ENCODE assay signal across 9 cellular contexts in genomic region chr19:3451451-3451866, GRCh38. TPM values are rescaled to one million over a fixed set of nuclear protein-coding genes. Genes with fewer than 3 reads are reported as not detected.
DNase-seq lines count a peak whose midpoint lies in the region; TF ChIP-seq lines count a peak whose summit lies in the region.
"Had no signal": no experiment of that assay in that cellular context is flagged by ENCODE, and none has a peak within 500 bp of the region (broad histone marks: within the 10 kb centered on the region; RNA-seq: fewer than 3 reads in every experiment).

No MANE protein-coding gene starts in this region.

- WGBS in esophagus, 2 donors = 73 to 75% methylated on average over 10 of the region's 10 CpGs
- WGBS in transverse colon (ENCODE audit: low coverage in 1 of 2), 2 donors = 67 to 92% methylated on average over 3 to 10 of the region's 10 CpGs

- peaks cover 0 to 2% (median 0%) of the 10 kb centered on the region in 4 donors for H3K4me1 ChIP-seq in Peyer's patch
- no peaks in the 10 kb centered on the region for H3K4me1 ChIP-seq in esophagus (ENCODE audit: control insufficient read depth in 2 of 2, insufficient read depth in 2 of 2, low read length in 1 of 2)
- peaks cover 3% of the 10 kb centered on the region for H3K4me1 ChIP-seq in muscle layer of colon (ENCODE audit: insufficient read depth, low read length)
- peaks cover 0 to 6% (median 4%) of the 10 kb centered on the region in 4 donors for H3K4me1 ChIP-seq in transverse colon

- no peaks in the 10 kb centered on the region for H3K9me3 ChIP-seq in Peyer's patch
- H3K9me3 ChIP-seq in esophagus (ENCODE audit: control insufficient read depth in 2 of 2, insufficient read depth in 1 of 2, low read depth in 1 of 2, low read length in 1 of 2) = no peaks in the 10 kb centered on the region
- H3K9me3 ChIP-seq in muscle layer of colon (ENCODE audit: low read length) = no peaks in the 10 kb centered on the region
- no peaks in the 10 kb centered on the region for H3K9me3 ChIP-seq in transverse colon

- intact Hi-C loops in transverse colon (cut with DNase I; ENCODE audit: low total_unique reads) = no loop called here

- peaks cover 0 to 69% (median 0%) of the 10 kb centered on the region in 3 donors for H3K36me3 ChIP-seq in Peyer's patch
- peaks cover 5 to 53% of the 10 kb centered on the region in 2 donors for H3K36me3 ChIP-seq in esophagus (ENCODE audit: control insufficient read depth in 2 of 2, insufficient read depth in 2 of 2, low read length in 1 of 2)
- peaks cover 55% of the 10 kb centered on the region for H3K36me3 ChIP-seq in muscle layer of colon (ENCODE audit: insufficient read depth, low read length)
- H3K36me3 ChIP-seq in transverse colon = peaks cover 0 to 49% (median 7%) of the 10 kb centered on the region in 4 donors

- no peak for TF ChIP-seq EP300 in transverse colon (IDR thresholded peaks at IDR 0.05; ENCODE audit: low read depth)

- no peak overlapping the region for H3K4me3 ChIP-seq in Peyer's patch
- no peak overlapping the region for H3K4me3 ChIP-seq in esophagus (ENCODE audit: low read depth in 1 of 2, low read length in 2 of 2)
- H3K4me3 ChIP-seq in muscle layer of colon (ENCODE audit: low read depth in 1 of 2, low read length in 2 of 2) = no peak overlapping the region
- H3K4me3 ChIP-seq in transverse colon = no peak overlapping the region

- peak overlapping the region in 3 of 4 donors; percentile 27 to 84 (median 59) for H3K27ac ChIP-seq in Peyer's patch
- H3K27ac ChIP-seq in esophagus (ENCODE audit: low read depth in 2 of 2, low read length in 1 of 2) = peak overlapping the region; percentile 43 to 45
- H3K27ac ChIP-seq in muscle layer of colon (ENCODE audit: low read depth, low read length) = peak overlapping the region; percentile 36
- peak overlapping the region; percentile 69 to 83 (median 76) for H3K27ac ChIP-seq in transverse colon

- TF ChIP-seq POLR2A in Peyer's patch (IDR thresholded peaks at IDR 0.05) = no peak
- no peak for TF ChIP-seq POLR2A in transverse colon (IDR thresholded peaks at IDR 0.05)

- H3K9ac ChIP-seq in muscle layer of colon (ENCODE audit: low read length) = no peak overlapping the region

- DNase-seq in Peyer's patch = no peak
- no peak for DNase-seq in transverse colon
- DNase-seq in DMS114 treated with DMSO at 0.1 percent for 48 hours (lab: John Stamatoyannopoulos, UW; ENCODE audit: unreplicated experiment) = no peak
- no peak for DNase-seq in hippocampal formation (lab: John Stamatoyannopoulos, UW)
- DNase-seq in T1000 (lab: John Stamatoyannopoulos, UW) = no peak
- no peak for DNase-seq in NCI-H1436 (lab: John Stamatoyannopoulos, UW)
- DNase-seq: NCI-H1694 had no signal

- in situ Hi-C loops in transverse colon (cut with MboI; ENCODE audit: low pct_ligation_motif_present in 1 of 4, low pct_unique_long_range_greater_than_20kb in 1 of 4, low sequenced_read_pairs in 3 of 4) = no loop called here

- no peak for TF ChIP-seq CTCF in Peyer's patch (IDR thresholded peaks at IDR 0.05)
- no peak for TF ChIP-seq CTCF in transverse colon (IDR thresholded peaks at IDR 0.05)

- H3K27me3 ChIP-seq in Peyer's patch (no peaks in the 10 kb centered on the region), esophagus (ENCODE audit: control insufficient read depth in 1 of 2, insufficient read depth in 2 of 2, low read length in 2 of 2) (no peaks in the 10 kb centered on the region), muscle layer of colon (ENCODE audit: control insufficient read depth in 1 of 2, insufficient read depth in 2 of 2, low read length in 2 of 2) (no peaks in the 10 kb centered on the region), transverse colon (no peaks in the 10 kb centered on the region)

RNA-seq across cellular contexts. Expression of gene SMIM24, which starts 28.9 kb away (rescaled TPM):
- total RNA-seq in Peyer's patch = 1,000 to 10,000 TPM in 1 of 4 donors, 100 to 1,000 TPM in 2, 10 to 100 TPM in 1; 75.9 to 1,153 (median 771) TPM
- under 1 TPM; 0.02 to 0.29 TPM for polyA plus RNA-seq in esophagus
- total RNA-seq in transverse colon = 100 to 1,000 TPM in 1 of 4 donors, 10 to 100 TPM in 3; 18.7 to 100 (median 85.5) TPM

RNA-seq across cellular contexts. Expression of gene SMIM44, which starts 31.8 kb away (rescaled TPM):
- total RNA-seq in Peyer's patch (10 to 100 TPM in 1 of 4 donors, 1 to 10 TPM in 1, not detected in 2; 5.4 to 11.0 TPM), transverse colon (10 to 100 TPM in 1 of 4 donors, 1 to 10 TPM in 1, not detected in 2; 4.1 to 15.3 TPM)
- polyA plus RNA-seq in esophagus = not detected

RNA-seq across cellular contexts. Expression of gene DOHH, which starts 49.0 kb away (rescaled TPM):
- total RNA-seq in Peyer's patch (10 to 100 TPM in 1 of 4 donors, 1 to 10 TPM in 3; 5.6 to 10.2 (median 9.5) TPM), transverse colon (10 to 100 TPM in 2 of 4 donors, 1 to 10 TPM in 2; 7.2 to 13.5 (median 10.8) TPM)
- polyA plus RNA-seq in esophagus = 10 to 100 TPM; 14.9 to 16.7 TPM

RNA-seq across cellular contexts. Expression of gene FZR1, which starts 54.7 kb away (rescaled TPM):
- total RNA-seq in Peyer's patch (10 to 100 TPM; 24.8 to 75.1 (median 38.7) TPM), transverse colon (100 to 1,000 TPM in 1 of 4 donors, 10 to 100 TPM in 3; 29.1 to 107 (median 35.3) TPM)
- 10 to 100 TPM; 23.0 to 28.0 TPM for polyA plus RNA-seq in esophagus
